1 cellular context compared by ENCODE assay signal in genomic region chr2:207812058-207812857, GRCh38.
TF ChIP-seq lines count a peak whose summit lies in the region.

No MANE protein-coding gene starts in this region.

TF ChIP-seq in HepG2, 621 proteins besides CTCF, POLR2A, EP300 and RAD21 (continued from another document and continues in another):
- TF ChIP-seq BRD4 (CRISPR knock-in tag; IDR thresholded peaks at IDR 0.05) (peak; percentile 20; the same call in 1 of the 2 replicates), FOXP1 (IDR thresholded peaks at IDR 0.05) (no peak), FOXP1 (CRISPR knock-in tag; IDR thresholded peaks at IDR 0.05) (peak; percentile 16; the same call in 1 of the 2 replicates), ZNF883 (CRISPR knock-in tag; IDR thresholded peaks at IDR 0.05; ENCODE audit: not compliant biosample characterization) (no peak), ZBTB2 (CRISPR knock-in tag; IDR thresholded peaks at IDR 0.05; ENCODE audit: low read depth) (no peak), ZNF512B (CRISPR knock-in tag; IDR thresholded peaks at IDR 0.05; ENCODE audit: borderline replicate concordance) (peak; percentile 73; the same call in 1 of the 2 replicates), ZNF740 (CRISPR knock-in tag; IDR thresholded peaks at IDR 0.05) (0 out of 2 replicates have a peak, but pooled peaks have one; percentile 14), SOX5 (CRISPR knock-in tag; IDR thresholded peaks at IDR 0.05; ENCODE audit: borderline replicate concordance) (peak; percentile 4; the same call in 1 of the 2 replicates), IKZF5 (CRISPR knock-in tag; IDR thresholded peaks at IDR 0.05) (no peak), SMAD3 (CRISPR knock-in tag; IDR thresholded peaks at IDR 0.05) (no peak), ELF1 (CRISPR knock-in tag; IDR thresholded peaks at IDR 0.05) (no peak), GZF1 (CRISPR knock-in tag; IDR thresholded peaks at IDR 0.05) (0 out of 2 replicates have a peak, but pooled peaks have one; percentile 66), MED1 (CRISPR knock-in tag; IDR thresholded peaks at IDR 0.05) (peak; percentile 25; the same call in 1 of the 2 replicates), ZKSCAN1 (IDR thresholded peaks at IDR 0.05; ENCODE audit: low read length) (no peak), ZNF800 (CRISPR knock-in tag; IDR thresholded peaks at IDR 0.05) (0 out of 2 replicates have a peak, but pooled peaks have one; percentile 31), STAG1 (CRISPR knock-in tag; IDR thresholded peaks at IDR 0.05) (0 out of 2 replicates have a peak, but pooled peaks have one; percentile 10), DRAP1 (CRISPR knock-in tag; IDR thresholded peaks at IDR 0.05) (no peak), TBX2 (CRISPR knock-in tag; IDR thresholded peaks at IDR 0.05; ENCODE audit: borderline replicate concordance) (peak; percentile 27; the same call in 1 of the 2 replicates), ZSCAN31 (CRISPR knock-in tag; IDR thresholded peaks at IDR 0.05; ENCODE audit: low read depth) (0 out of 2 replicates have a peak, but pooled peaks have one; percentile 30), ZFP90 (CRISPR knock-in tag; IDR thresholded peaks at IDR 0.05; ENCODE audit: borderline replicate concordance) (0 out of 2 replicates have a peak, but pooled peaks have one; percentile 64), ZNF558 (CRISPR knock-in tag; IDR thresholded peaks at IDR 0.05; ENCODE audit: borderline replicate concordance) (no peak), PBX2 (CRISPR knock-in tag; IDR thresholded peaks at IDR 0.05) (no peak), GLMP (CRISPR knock-in tag; IDR thresholded peaks at IDR 0.05; ENCODE audit: borderline replicate concordance) (no peak), ZBTB4 (CRISPR knock-in tag; IDR thresholded peaks at IDR 0.05; ENCODE audit: borderline replicate concordance) (0 out of 2 replicates have a peak, but pooled peaks have one; percentile 12), FOXJ3 (CRISPR knock-in tag; IDR thresholded peaks at IDR 0.05; ENCODE audit: borderline replicate concordance) (no peak), GRHL1 (CRISPR knock-in tag; conservative IDR thresholded peaks at IDR 0.05) (no peak), REXO4 (CRISPR knock-in tag; IDR thresholded peaks at IDR 0.05; ENCODE audit: borderline replicate concordance) (no peak), TEF (CRISPR knock-in tag; IDR thresholded peaks at IDR 0.05) (no peak), DZIP1 (CRISPR knock-in tag; IDR thresholded peaks at IDR 0.05) (no peak), JUNB (CRISPR knock-in tag; IDR thresholded peaks at IDR 0.05; ENCODE audit: borderline replicate concordance) (no peak), BCL6 (CRISPR knock-in tag; IDR thresholded peaks at IDR 0.05) (peak; percentile 69), ZNF546 (CRISPR knock-in tag; conservative IDR thresholded peaks at IDR 0.05) (no peak), ZNF501 (CRISPR knock-in tag; IDR thresholded peaks at IDR 0.05) (peak; percentile 49; the same call in 1 of the 2 replicates), ISL2 (CRISPR knock-in tag; IDR thresholded peaks at IDR 0.05) (0 out of 2 replicates have a peak, but pooled peaks have one; percentile 10), ZBTB3 (CRISPR knock-in tag; IDR thresholded peaks at IDR 0.05; ENCODE audit: borderline replicate concordance, low read depth) (0 out of 2 replicates have a peak, but pooled peaks have one; percentile 3), KDM6A (CRISPR knock-in tag; IDR thresholded peaks at IDR 0.05; ENCODE audit: low read depth) (no peak)
